In genomic region chr7:131255242-131255641, GRCh38 we compare ENCODE assay signal across 1 cellular context.
TF ChIP-seq lines count a peak whose summit lies in the region.

No MANE protein-coding gene starts in this region.

TF ChIP-seq in HepG2, 621 proteins besides CTCF, POLR2A, EP300 and RAD21 (continued from another document):
- TF ChIP-seq, protein P1, sequence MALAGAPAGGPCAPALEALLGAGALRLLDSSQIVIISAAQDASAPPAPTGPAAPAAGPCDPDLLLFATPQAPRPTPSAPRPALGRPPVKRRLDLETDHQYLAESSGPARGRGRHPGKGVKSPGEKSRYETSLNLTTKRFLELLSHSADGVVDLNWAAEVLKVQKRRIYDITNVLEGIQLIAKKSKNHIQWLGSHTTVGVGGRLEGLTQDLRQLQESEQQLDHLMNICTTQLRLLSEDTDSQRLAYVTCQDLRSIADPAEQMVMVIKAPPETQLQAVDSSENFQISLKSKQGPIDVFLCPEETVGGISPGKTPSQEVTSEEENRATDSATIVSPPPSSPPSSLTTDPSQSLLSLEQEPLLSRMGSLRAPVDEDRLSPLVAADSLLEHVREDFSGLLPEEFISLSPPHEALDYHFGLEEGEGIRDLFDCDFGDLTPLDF (CRISPR knock-in tag; IDR thresholded peaks at IDR 0.05): no peak
- TF ChIP-seq, protein P2, sequence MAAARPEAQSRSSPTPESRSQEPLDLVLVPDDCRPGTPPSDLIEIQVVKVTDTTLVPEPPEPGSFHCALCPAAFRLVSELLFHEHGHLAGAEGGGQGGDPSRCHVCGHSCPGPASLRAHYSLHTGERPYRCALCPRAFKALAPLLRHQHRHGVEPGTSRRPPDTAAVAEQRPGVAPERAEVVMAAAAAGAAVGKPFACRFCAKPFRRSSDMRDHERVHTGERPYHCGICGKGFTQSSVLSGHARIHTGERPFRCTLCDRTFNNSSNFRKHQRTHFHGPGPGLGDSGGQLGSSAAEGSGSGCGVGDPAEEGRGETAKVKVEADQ (CRISPR knock-in tag; IDR thresholded peaks at IDR 0.05; ENCODE audit: borderline replicate concordance): no peak
